ENCODE assay signal across 8 cellular contexts in genomic region chr17:74008196-74008595, GRCh38.
DNase-seq lines count a peak whose midpoint lies in the region; ATAC-seq and TF ChIP-seq lines count a peak whose summit lies in the region.

No MANE protein-coding gene starts in this region.

- DNase-seq in stimulated activated naive CD4-positive, alpha-beta T cell treated with Interleukin-2 at 50 U/mL for 16 hours (lab: John Stamatoyannopoulos, UW): peak; percentile 7
- no peak for DNase-seq in stimulated activated naive CD4-positive, alpha-beta T cell (lab: John Stamatoyannopoulos, UW)
- DNase-seq in NT2/D1 (ENCODE audit: low read depth, low spot score) (peak; percentile 40), endodermal cell (peak; percentile 91), immature natural killer cell (no peak)

- no peak overlapping the region for H3K27ac ChIP-seq in endodermal cell (ENCODE audit: low read depth, low read length)

- H3K4me3 Mint-ChIP-seq in endodermal cell: no peak overlapping the region
- H3K4me3 Mint-ChIP-seq in immature natural killer cell: no peak overlapping the region

- no peaks in the 10 kb centered on the region for H3K9me3 ChIP-seq in NT2/D1 (ENCODE audit: insufficient read depth, low read length)
- no peaks in the 10 kb centered on the region for H3K9me3 ChIP-seq in endodermal cell (ENCODE audit: control insufficient read depth, low read length)

- ATAC-seq in HG02870 (IDR thresholded peaks at IDR 0.05; ENCODE audit: unreplicated experiment) (no peak), GM18858 (IDR thresholded peaks at IDR 0.05; ENCODE audit: unreplicated experiment) (no peak), GM19328 (IDR thresholded peaks at IDR 0.05; ENCODE audit: unreplicated experiment) (no peak)

- H3K4me1 ChIP-seq in NT2/D1 (ENCODE audit: insufficient read depth, insufficient read length) (peaks cover 13% of the 10 kb centered on the region), endodermal cell (ENCODE audit: control insufficient read depth, insufficient read depth, low read length) (no peaks in the 10 kb centered on the region)

- 48 to 61% methylated on average over 7 to 10 of the region's 10 CpGs for WGBS in endodermal cell (ENCODE audit: insufficient coverage in 1 of 2, insufficient read length in 1 of 2), 2 experiments

- H3K27ac Mint-ChIP-seq in endodermal cell (no peak overlapping the region), immature natural killer cell (no peak overlapping the region)

- H3K9me3 Mint-ChIP-seq in endodermal cell (no peaks in the 10 kb centered on the region), immature natural killer cell (no peaks in the 10 kb centered on the region)

- H3K4me1 Mint-ChIP-seq in endodermal cell: peaks cover 41% of the 10 kb centered on the region
- H3K4me1 Mint-ChIP-seq in immature natural killer cell: no peaks in the 10 kb centered on the region

- H3K27me3 ChIP-seq in NT2/D1 (ENCODE audit: insufficient read depth, insufficient read length): no peaks in the 10 kb centered on the region
- no peaks in the 10 kb centered on the region for H3K27me3 ChIP-seq in endodermal cell (ENCODE audit: control insufficient read depth, insufficient read depth, low read length, poor library complexity, severe bottlenecking)

- H3K36me3 Mint-ChIP-seq in endodermal cell (ENCODE audit: low read depth) (no peaks in the 10 kb centered on the region), immature natural killer cell (no peaks in the 10 kb centered on the region)

- H3K4me3 ChIP-seq in NT2/D1 (ENCODE audit: insufficient read length, low read depth) (no peak overlapping the region), endodermal cell (ENCODE audit: low read length) (no peak overlapping the region)

- H3K9ac ChIP-seq in NT2/D1 (ENCODE audit: insufficient read length, low read depth) (no peak overlapping the region), endodermal cell (ENCODE audit: extremely low read depth, low read length, poor library complexity, severe bottlenecking) (no peak overlapping the region)

- peak; percentile 76 for TF ChIP-seq CTCF in endodermal cell (conservative IDR thresholded peaks at IDR 0.05)

- no peaks in the 10 kb centered on the region for H3K27me3 Mint-ChIP-seq in endodermal cell (ENCODE audit: insufficient read depth)
- H3K27me3 Mint-ChIP-seq in immature natural killer cell (ENCODE audit: low read depth in 3 of 3): peaks cover 0 to 30% (median 2%) of the 10 kb centered on the region in 3 donors

- no peaks in the 10 kb centered on the region for H3K36me3 ChIP-seq in NT2/D1 (ENCODE audit: insufficient read depth, insufficient read length, low read length)
- no peaks in the 10 kb centered on the region for H3K36me3 ChIP-seq in endodermal cell (ENCODE audit: control insufficient read depth, insufficient read depth, low read length)

Comparison
In these comparisons a context has a peak if more than half of its experiments do, and no peak if none do; other contexts are left out.
1. DNase-seq: peak in stimulated activated naive CD4-positive, alpha-beta T cell treated with Interleukin-2 at 50 U/mL for 16 hours (single experiment), NT2/D1 (single experiment) and endodermal cell (single experiment); none in stimulated activated naive CD4-positive, alpha-beta T cell (0 of 6) and immature natural killer cell (0 of 3).